9 cellular contexts compared by ENCODE assay signal in genomic region chr17:44353656-44354331, GRCh38. TPM values are rescaled to one million over a fixed set of nuclear protein-coding genes. Genes with fewer than 3 reads are reported as not detected.
DNase-seq lines count a peak whose midpoint lies in the region; ATAC-seq, FAIRE-seq and TF ChIP-seq lines count a peak whose summit lies in the region.
"Had no signal": no experiment of that assay in that cellular context is flagged by ENCODE, and none has a peak within 500 bp of the region (broad histone marks: within the 10 kb centered on the region; RNA-seq: fewer than 3 reads in every experiment).

No MANE protein-coding gene starts in this region.

- no peak overlapping the region for H3K4me3 ChIP-seq in keratinocyte (ENCODE audit: control insufficient read depth in 2 of 3, extremely low read depth in 1 of 3, insufficient read depth in 2 of 3, low read depth in 1 of 3, low read length in 3 of 3)
- peak overlapping the region; percentile 37 to 65 for H3K4me3 ChIP-seq in vagina

- no peaks in the 10 kb centered on the region for H4K20me1 ChIP-seq in keratinocyte (ENCODE audit: control insufficient read depth, extremely low read depth, insufficient read depth, low read length)

- no peak for TF ChIP-seq CTCF in keratinocyte (optimal IDR thresholded peaks at IDR 0.05 in 1 of 3, IDR thresholded peaks at IDR 0.05 in 1 of 3, conservative IDR thresholded peaks at IDR 0.05 in 1 of 3; ENCODE audit: extremely low read depth in 1 of 3, insufficient read depth in 2 of 3, low read length in 3 of 3)
- TF ChIP-seq CTCF in vagina (IDR thresholded peaks at IDR 0.05): no peak

- H3K9ac ChIP-seq in keratinocyte (ENCODE audit: control insufficient read depth, extremely low read depth, insufficient read depth, low read length): no peak overlapping the region

- H3K27me3 ChIP-seq in keratinocyte (ENCODE audit: control insufficient read depth, extremely low read depth, insufficient read depth, low read length) (peaks cover 8% of the 10 kb centered on the region), vagina (no peaks in the 10 kb centered on the region)

- H3K4me3 Mint-ChIP-seq in activated naive CD8-positive, alpha-beta T cell treated with anti-CD3 and anti-CD28 coated beads, Interleukin-2, amount 10 ng/mL, durations not matched to agents 7 days and 5 days: peak overlapping the region; percentile 61

- dilution Hi-C loops in keratinocyte (cut with MboI; ENCODE audit: extremely low pct_ligation_motif_present, low sequenced_read_pairs): no loop called here

- H3K27me3 Mint-ChIP-seq in activated naive CD8-positive, alpha-beta T cell treated with anti-CD3 and anti-CD28 coated beads, Interleukin-2, amount 10 ng/mL, durations not matched to agents 7 days and 5 days: peaks cover 8% of the 10 kb centered on the region

- POLR2A ChIA-PET in activated naive CD8-positive, alpha-beta T cell treated with anti-CD3 and anti-CD28 coated beads, Interleukin-2, amount 10 ng/mL, durations not matched to agents 7 days and 5 days (lab: Charles Lee): interaction anchor here (0.6 to 1.3 kb wide), 5 partner anchors 9 to 168 kb away, joined by 3 to 4 read pairs (median 3); no protein-coding TSS in a partner anchor

- no peaks in the 10 kb centered on the region for H3K9me1 ChIP-seq in keratinocyte (ENCODE audit: control insufficient read depth, extremely low read depth, insufficient read depth, low read length)

- TF ChIP-seq POLR2A in vagina (IDR thresholded peaks at IDR 0.05): no peak

- no peaks in the 10 kb centered on the region for H3K79me2 ChIP-seq in keratinocyte (ENCODE audit: control insufficient read depth, insufficient read depth, low read length)

- H2AFZ ChIP-seq in keratinocyte (ENCODE audit: control insufficient read depth, low read length): no peak overlapping the region

- H3K4me2 ChIP-seq in keratinocyte (ENCODE audit: control insufficient read depth, extremely low read depth, insufficient read depth, low read depth, low read length): peak overlapping the region; percentile 56

- peaks cover 3% of the 10 kb centered on the region for H3K36me3 Mint-ChIP-seq in activated naive CD8-positive, alpha-beta T cell treated with anti-CD3 and anti-CD28 coated beads, Interleukin-2, amount 10 ng/mL, durations not matched to agents 7 days and 5 days

- H3K36me3 ChIP-seq in keratinocyte (ENCODE audit: control insufficient read depth in 2 of 2, extremely low read depth in 1 of 2, insufficient read depth in 2 of 2, low read length in 2 of 2): peaks cover 25 to 33% of the 10 kb centered on the region in 2 experiments
- peaks cover 0 to 26% of the 10 kb centered on the region in 2 donors for H3K36me3 ChIP-seq in vagina

- H3K4me1 ChIP-seq in keratinocyte (ENCODE audit: control insufficient read depth, extremely low read depth, insufficient read depth, low read length): peaks cover 7% of the 10 kb centered on the region
- peaks cover 8% of the 10 kb centered on the region for H3K4me1 ChIP-seq in vagina

- intact Hi-C loops in vagina (cut with DNase I): no loop called here

- H3K27ac ChIP-seq in keratinocyte (ENCODE audit: control insufficient read depth, insufficient read depth, low read length) (no peak overlapping the region), vagina (peak overlapping the region; percentile 73)

- H3K9me3 ChIP-seq in keratinocyte (ENCODE audit: control insufficient read depth, low read depth, low read length) (no peaks in the 10 kb centered on the region), vagina (no peaks in the 10 kb centered on the region)

- no peak overlapping the region for H3K27ac Mint-ChIP-seq in activated naive CD8-positive, alpha-beta T cell treated with anti-CD3 and anti-CD28 coated beads, Interleukin-2, amount 10 ng/mL, durations not matched to agents 7 days and 5 days

- H3K4me1 Mint-ChIP-seq in activated naive CD8-positive, alpha-beta T cell treated with anti-CD3 and anti-CD28 coated beads, Interleukin-2, amount 10 ng/mL, durations not matched to agents 7 days and 5 days: peaks cover 2% of the 10 kb centered on the region

- peak; percentile 39 for DNase-seq in stimulated activated CD4-positive, alpha-beta T cell treated with anti-CD3 and anti-CD28 coated beads, Interleukin-15, amount 100 ng/mL, for 24 hours
- no peak for DNase-seq in stimulated activated CD4-positive, alpha-beta T cell treated with anti-CD3 and anti-CD28 coated beads, Interleukin-12 subunit alpha, Interleukin-12 subunit beta, amount 100 ng/mL, for 4 hours
- peak; percentile 55 for DNase-seq in activated naive CD8-positive, alpha-beta T cell treated with anti-CD3 and anti-CD28 coated beads, Interleukin-2, amount 10 ng/mL, durations not matched to agents 7 days and 5 days
- DNase-seq in keratinocyte (ENCODE audit: low read depth, low spot score) (no peak), vagina (ENCODE audit: extremely low spot score in 2 of 2) (no peak), RCC 7860 (ENCODE audit: low spot score) (no peak), DMS79 (lab: John Stamatoyannopoulos, UW) (no peak), H4 (ENCODE audit: low spot score) (no peak)

- no peak for FAIRE-seq in keratinocyte (lab: Jason Lieb, UNC)
- no peak for FAIRE-seq in RCC 7860 (lab: Jason Lieb, UNC)

- ATAC-seq in activated naive CD8-positive, alpha-beta T cell treated with anti-CD3 and anti-CD28 coated beads, Interleukin-2, amount 10 ng/mL, durations not matched to agents 7 days and 5 days (ENCODE audit: low read depth): no peak

- no peaks in the 10 kb centered on the region for H3K9me3 Mint-ChIP-seq in activated naive CD8-positive, alpha-beta T cell treated with anti-CD3 and anti-CD28 coated beads, Interleukin-2, amount 10 ng/mL, durations not matched to agents 7 days and 5 days
- H3K9me3 Mint-ChIP-seq: nephron had no signal

RNA-seq across cellular contexts. Expression of gene GRN, which starts 8.7 kb away (rescaled TPM):
- 10 to 100 TPM; 53.5 to 58.8 TPM for total RNA-seq in activated naive CD8-positive, alpha-beta T cell treated with anti-CD3 and anti-CD28 coated beads, Interleukin-2, amount 10 ng/mL, durations not matched to agents 7 days and 5 days
- 179 to 316 TPM (median 274 TPM) in 3 replicates for polyA plus RNA-seq in keratinocyte
- polyA plus RNA-seq in keratinocyte (2011; ENCODE audit: low read depth): 101 TPM
- 328 and 700 TPM in 2 replicates for polyA plus RNA-seq in keratinocyte (2011; cell fraction: cytosol; rRNA removed)
- polyA plus RNA-seq in keratinocyte (2011; cell fraction: nucleus; rRNA removed): 1,175 and 2,003 TPM in 2 replicates
- polyA plus RNA-seq in keratinocyte (2012; ENCODE audit: low replicate concordance): 414 and 541 TPM in 2 replicates
- polyA minus RNA-seq in keratinocyte: 269 to 862 TPM (median 302 TPM) in 3 replicates
- 973 TPM for polyA minus RNA-seq in keratinocyte (2011; cell fraction: cytosol; rRNA and poly(A)+ RNA removed)
- polyA minus RNA-seq in keratinocyte (2011; cell fraction: nucleus; rRNA and poly(A)+ RNA removed): 1,084 and 1,350 TPM in 2 replicates
- 268 TPM for total RNA-seq in vagina
- total RNA-seq in H4 (2014; rRNA removed; shearing (Covaris generic)): 97.6 and 134 TPM in 2 replicates

RNA-seq across cellular contexts. Expression of gene FAM171A2, which starts 9.9 kb away (rescaled TPM):
- total RNA-seq in activated naive CD8-positive, alpha-beta T cell treated with anti-CD3 and anti-CD28 coated beads, Interleukin-2, amount 10 ng/mL, durations not matched to agents 7 days and 5 days: under 1 TPM; 0.37 to 0.69 TPM
- polyA plus RNA-seq in keratinocyte: 0.35 to 0.95 TPM (median 0.37 TPM) in 3 replicates
- polyA plus RNA-seq in keratinocyte (2011; ENCODE audit: low read depth): not detected
- polyA plus RNA-seq in keratinocyte (2011; cell fraction: cytosol; rRNA removed): 0.28 and 0.84 TPM in 2 replicates
- 0.94 and 1.6 TPM in 2 replicates for polyA plus RNA-seq in keratinocyte (2011; cell fraction: nucleus; rRNA removed)
- 0.72 and 1.0 TPM in 2 replicates for polyA plus RNA-seq in keratinocyte (2012; ENCODE audit: low replicate concordance)
- polyA minus RNA-seq in keratinocyte: 0.38 to 1.7 TPM (median 0.53 TPM) in 3 replicates
- polyA minus RNA-seq in keratinocyte (2011; cell fraction: cytosol; rRNA and poly(A)+ RNA removed): 0.58 TPM
- 2.1 and 2.6 TPM in 2 replicates for polyA minus RNA-seq in keratinocyte (2011; cell fraction: nucleus; rRNA and poly(A)+ RNA removed)
- total RNA-seq in vagina: 4.2 TPM
- 3.4 and 6.5 TPM in 2 replicates for total RNA-seq in H4 (2014; rRNA removed; shearing (Covaris generic))

RNA-seq across cellular contexts. Expression of gene SLC25A39, which starts 29.2 kb away (rescaled TPM):
- 100 to 1,000 TPM; 104 to 117 TPM for total RNA-seq in activated naive CD8-positive, alpha-beta T cell treated with anti-CD3 and anti-CD28 coated beads, Interleukin-2, amount 10 ng/mL, durations not matched to agents 7 days and 5 days
- polyA plus RNA-seq in keratinocyte: 108 to 170 TPM (median 149 TPM) in 3 replicates
- 47.7 TPM for polyA plus RNA-seq in keratinocyte (2011; ENCODE audit: low read depth)
- 86.8 and 178 TPM in 2 replicates for polyA plus RNA-seq in keratinocyte (2011; cell fraction: cytosol; rRNA removed)
- polyA plus RNA-seq in keratinocyte (2011; cell fraction: nucleus; rRNA removed): 160 and 203 TPM in 2 replicates
- 183 and 186 TPM in 2 replicates for polyA plus RNA-seq in keratinocyte (2012; ENCODE audit: low replicate concordance)
- polyA minus RNA-seq in keratinocyte: 72.4 to 219 TPM (median 104 TPM) in 3 replicates
- 169 TPM for polyA minus RNA-seq in keratinocyte (2011; cell fraction: cytosol; rRNA and poly(A)+ RNA removed)
- 47.5 and 57.8 TPM in 2 replicates for polyA minus RNA-seq in keratinocyte (2011; cell fraction: nucleus; rRNA and poly(A)+ RNA removed)
- 93.1 TPM for total RNA-seq in vagina
- total RNA-seq in H4 (2014; rRNA removed; shearing (Covaris generic)): 90.3 and 108 TPM in 2 replicates

RNA-seq across cellular contexts. Expression of gene ITGA2B, which starts 35.7 kb away (rescaled TPM):
- total RNA-seq in activated naive CD8-positive, alpha-beta T cell treated with anti-CD3 and anti-CD28 coated beads, Interleukin-2, amount 10 ng/mL, durations not matched to agents 7 days and 5 days: under 1 TPM; 0.34 to 0.83 TPM
- polyA plus RNA-seq in keratinocyte: 0.06 TPM in 1 of 3 replicates, not detected in the others
- polyA plus RNA-seq in keratinocyte (2011; ENCODE audit: low read depth): not detected
- not detected in 2 replicates for polyA plus RNA-seq in keratinocyte (2011; cell fraction: cytosol; rRNA removed)
- 0.09 and 0.11 TPM in 2 replicates for polyA plus RNA-seq in keratinocyte (2011; cell fraction: nucleus; rRNA removed)
- polyA plus RNA-seq in keratinocyte (2012; ENCODE audit: low replicate concordance): 0.07 TPM in 1 of 2 replicates, not detected in the other
- not detected in 3 replicates for polyA minus RNA-seq in keratinocyte
- polyA minus RNA-seq in keratinocyte (2011; cell fraction: cytosol; rRNA and poly(A)+ RNA removed): not detected
- 0.54 TPM in 1 of 2 replicates, not detected in the other for polyA minus RNA-seq in keratinocyte (2011; cell fraction: nucleus; rRNA and poly(A)+ RNA removed)
- total RNA-seq in vagina: 2.0 TPM
- total RNA-seq in H4 (2014; rRNA removed; shearing (Covaris generic)): 0.21 and 0.82 TPM in 2 replicates

RNA-seq across cellular contexts. Expression of gene RUNDC3A, which starts 45.4 kb away (rescaled TPM):
- total RNA-seq in activated naive CD8-positive, alpha-beta T cell treated with anti-CD3 and anti-CD28 coated beads, Interleukin-2, amount 10 ng/mL, durations not matched to agents 7 days and 5 days: under 1 TPM in 1 of 2 experiments, not detected in 1; 0.50 TPM
- polyA plus RNA-seq in keratinocyte: 1.1 to 3.7 TPM (median 1.6 TPM) in 3 replicates
- 6.9 TPM for polyA plus RNA-seq in keratinocyte (2011; ENCODE audit: low read depth)
- polyA plus RNA-seq in keratinocyte (2011; cell fraction: cytosol; rRNA removed): 2.1 and 4.2 TPM in 2 replicates
- polyA plus RNA-seq in keratinocyte (2011; cell fraction: nucleus; rRNA removed): 7.4 and 9.3 TPM in 2 replicates
- 1.1 and 13.2 TPM in 2 replicates for polyA plus RNA-seq in keratinocyte (2012; ENCODE audit: low replicate concordance)
- 1.6 to 3.3 TPM (median 2.2 TPM) in 3 replicates for polyA minus RNA-seq in keratinocyte
- polyA minus RNA-seq in keratinocyte (2011; cell fraction: cytosol; rRNA and poly(A)+ RNA removed): 3.3 TPM
- 2.4 and 2.7 TPM in 2 replicates for polyA minus RNA-seq in keratinocyte (2011; cell fraction: nucleus; rRNA and poly(A)+ RNA removed)
- 2.0 TPM for total RNA-seq in vagina
- total RNA-seq in H4 (2014; rRNA removed; shearing (Covaris generic)): not detected in 2 replicates

Comparison
In these comparisons a context has a peak if more than half of its experiments do, and no peak if none do; other contexts are left out.
1. DNase-seq: peak in stimulated activated CD4-positive, alpha-beta T cell treated with anti-CD3 and anti-CD28 coated beads, Interleukin-15, amount 100 ng/mL, for 24 hours (single experiment) and activated naive CD8-positive, alpha-beta T cell treated with anti-CD3 and anti-CD28 coated beads, Interleukin-2, amount 10 ng/mL, durations not matched to agents 7 days and 5 days (single experiment); none in stimulated activated CD4-positive, alpha-beta T cell treated with anti-CD3 and anti-CD28 coated beads, Interleukin-12 subunit alpha, Interleukin-12 subunit beta, amount 100 ng/mL, for 4 hours (single experiment), keratinocyte (single experiment), vagina (0 of 2), RCC 7860 (single experiment), DMS79 (single experiment) and H4 (single experiment).
2. H3K4me3 ChIP-seq: peak in vagina (2 of 2); none in keratinocyte (0 of 3).